In genomic region chr12:2290516-2291065, GRCh38 we compare ENCODE assay signal across 13 cellular contexts.
A peak's percentile ranks its signal among the peaks of the same experiment; 100 is the strongest.
DNase-seq lines count a peak whose midpoint lies in the region; ATAC-seq and FAIRE-seq lines count a peak whose summit lies in the region.
"Had no signal": no experiment of that assay in that cellular context is flagged by ENCODE, and none has a peak within 500 bp of the region (broad histone marks: within the 10 kb centered on the region; RNA-seq: fewer than 3 reads in every experiment).

No MANE protein-coding gene starts in this region.

- intact Hi-C loops in dendritic cell treated with granulocyte-macrophage colony-stimulating factor and Interleukin-4, amounts not matched to agents 40 ng/mL and 50 ng/mL, for 4 days (cut with micrococcal nuclease) = no loop called here
- intact Hi-C loops in posterior vena cava (cut with DNase I) = no loop called here

- H3K4me1 Mint-ChIP-seq in stimulated activated naive CD8-positive, alpha-beta T cell treated with anti-CD3 and anti-CD28 coated beads, Interleukin-15, amount 100 ng/mL, for 72 hours = peaks cover 16% of the 10 kb centered on the region
- H3K4me1 Mint-ChIP-seq in dendritic cell treated with granulocyte-macrophage colony-stimulating factor and Interleukin-4, amounts not matched to agents 40 ng/mL and 50 ng/mL, for 4 days (ENCODE audit: low read depth) = peaks cover 80% of the 10 kb centered on the region

- ATAC-seq in stimulated activated naive CD8-positive, alpha-beta T cell treated with anti-CD3 and anti-CD28 coated beads, Interleukin-15, amount 100 ng/mL, for 72 hours = no peak
- no peak for ATAC-seq in stimulated activated naive CD8-positive, alpha-beta T cell treated with anti-CD3 and anti-CD28 coated beads, Interleukin-15, Interleukin-2, amounts not matched to agents 100 U/mL and 50 U/mL, for 24 hours

- FAIRE-seq in urothelium cell line (lab: Jason Lieb, UNC) = peak; percentile 67
- FAIRE-seq: A549 had no signal

- H3K4me3 Mint-ChIP-seq in stimulated activated naive CD8-positive, alpha-beta T cell treated with anti-CD3 and anti-CD28 coated beads, Interleukin-15, amount 100 ng/mL, for 72 hours = no peak overlapping the region
- H3K4me3 Mint-ChIP-seq in dendritic cell treated with granulocyte-macrophage colony-stimulating factor and Interleukin-4, amounts not matched to agents 40 ng/mL and 50 ng/mL, for 4 days = no peak overlapping the region

- no peak for DNase-seq in stimulated activated naive CD8-positive, alpha-beta T cell treated with anti-CD3 and anti-CD28 coated beads, Interleukin-15, amount 100 ng/mL, for 72 hours
- DNase-seq in stimulated activated naive CD8-positive, alpha-beta T cell treated with anti-CD3 and anti-CD28 coated beads, Interleukin-15, Interleukin-2, amounts not matched to agents 100 U/mL and 50 U/mL, for 24 hours = no peak
- DNase-seq in posterior vena cava (ENCODE audit: low spot score) (peak; percentile 41), urothelium cell line (ENCODE audit: low spot score) (no peak), NCI-H1417 (lab: John Stamatoyannopoulos, UW) (no peak), H4 (ENCODE audit: low spot score) (no peak)
- DNase-seq in activated CD4-positive, alpha-beta T cell treated with anti-CD3 and anti-CD28 coated beads for 1 hour = no peak
- DNase-seq: GOT3, KG1, NCI-H2081 treated with DMSO at 0.1 percent for 48 hours, SHP77 had no signal

- H3K36me3 Mint-ChIP-seq in dendritic cell treated with granulocyte-macrophage colony-stimulating factor and Interleukin-4, amounts not matched to agents 40 ng/mL and 50 ng/mL, for 4 days (ENCODE audit: low read depth) = no peaks in the 10 kb centered on the region

- peak overlapping the region; percentile 8 to 57 for H3K27ac Mint-ChIP-seq in stimulated activated naive CD8-positive, alpha-beta T cell treated with anti-CD3 and anti-CD28 coated beads, Interleukin-15, amount 100 ng/mL, for 72 hours
- peak overlapping the region; percentile 65 for H3K27ac Mint-ChIP-seq in dendritic cell treated with granulocyte-macrophage colony-stimulating factor and Interleukin-4, amounts not matched to agents 40 ng/mL and 50 ng/mL, for 4 days

- no peaks in the 10 kb centered on the region for H3K9me3 Mint-ChIP-seq in stimulated activated naive CD8-positive, alpha-beta T cell treated with anti-CD3 and anti-CD28 coated beads, Interleukin-15, amount 100 ng/mL, for 72 hours
- H3K9me3 Mint-ChIP-seq in dendritic cell treated with granulocyte-macrophage colony-stimulating factor and Interleukin-4, amounts not matched to agents 40 ng/mL and 50 ng/mL, for 4 days = no peaks in the 10 kb centered on the region

- H3K27me3 Mint-ChIP-seq in stimulated activated naive CD8-positive, alpha-beta T cell treated with anti-CD3 and anti-CD28 coated beads, Interleukin-15, amount 100 ng/mL, for 72 hours = no peaks in the 10 kb centered on the region
- H3K27me3 Mint-ChIP-seq in dendritic cell treated with granulocyte-macrophage colony-stimulating factor and Interleukin-4, amounts not matched to agents 40 ng/mL and 50 ng/mL, for 4 days = no peaks in the 10 kb centered on the region
